Comparison of ENCODE assay signal across 8 cellular contexts in genomic region chr3:40179016-40179415, GRCh38.
DNase-seq lines count a peak whose midpoint lies in the region; ATAC-seq lines count a peak whose summit lies in the region.

No MANE protein-coding gene starts in this region.

- ATAC-seq in HG02588 (IDR thresholded peaks at IDR 0.05; ENCODE audit: unreplicated experiment) = peak; percentile 62
- no peak for ATAC-seq in GM19023 (IDR thresholded peaks at IDR 0.05; ENCODE audit: unreplicated experiment)

- DNase-seq in DMS79 treated with DMSO at 0.1 percent for 48 hours (lab: John Stamatoyannopoulos, UW) (peak; percentile 29), NCI-H460 (ENCODE audit: extremely low read depth, low read depth) (peak; percentile 71), lung microvascular endothelial cell (ENCODE audit: low read depth in 2 of 2) (peak; percentile 79 to 85)
- DNase-seq in activated CD4-positive, alpha-beta T cell treated with anti-CD3 and anti-CD28 coated beads, Interleukin-2, amount 50 U/mL, for 1 hour = peak; percentile 48
- peak; percentile 36 for DNase-seq in effector CD4-positive, alpha-beta T cell
- peak; percentile 21 to 39 for DNase-seq in stimulated activated CD8-positive, alpha-beta memory T cell treated with anti-CD3 and anti-CD28 coated beads, Interleukin-2, amount 100 ng/mL, for 48 hours (ENCODE audit: low read depth in 2 of 2)

Comparison
In these comparisons a context has a peak if more than half of its experiments do, and no peak if none do; other contexts are left out.
1. DNase-seq: peak in every context shown above with its lines; median percentile 82 in lung microvascular endothelial cell; 71 in NCI-H460; 48 in activated CD4-positive, alpha-beta T cell treated with anti-CD3 and anti-CD28 coated beads, Interleukin-2, amount 50 U/mL, for 1 hour; 36 in effector CD4-positive, alpha-beta T cell; 30 in stimulated activated CD8-positive, alpha-beta memory T cell treated with anti-CD3 and anti-CD28 coated beads, Interleukin-2, amount 100 ng/mL, for 48 hours; 29 in DMS79 treated with DMSO at 0.1 percent for 48 hours.